16 cellular contexts compared by ENCODE assay signal in the genomic region with DNA sequence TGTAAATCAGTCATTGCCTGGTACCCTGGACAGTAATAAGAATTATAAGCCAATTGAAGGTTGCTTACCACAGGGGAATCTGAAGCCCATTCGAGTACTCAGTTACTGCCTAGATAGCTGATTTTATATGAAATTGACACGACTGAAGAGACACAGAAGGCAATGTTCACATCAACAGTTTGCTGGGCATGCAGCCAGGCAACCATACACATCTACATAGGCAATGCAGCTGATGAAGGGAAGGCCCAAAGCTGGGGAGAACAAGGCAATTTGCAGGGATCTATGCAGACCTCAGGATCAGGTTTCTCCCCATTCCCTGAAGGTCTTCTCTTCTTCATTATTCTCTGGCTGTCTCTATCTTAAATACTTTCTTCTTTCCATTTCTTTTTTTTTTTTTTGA.
"Had no signal": no experiment of that assay in that cellular context is flagged by ENCODE, and none has a peak within 500 bp of the region (broad histone marks: within the 10 kb centered on the region; RNA-seq: fewer than 3 reads in every experiment).

No MANE protein-coding gene starts in this region.

- DNase-seq: activated CD4-positive, alpha-beta T cell treated with anti-CD3 and anti-CD28 coated beads for 4 hours; activated CD4-positive, alpha-beta T cell treated with anti-CD3 and anti-CD28 coated beads, Interleukin-2, amount 50 U/mL, for 4 hours; activated CD8-positive, alpha-beta memory T cell treated with anti-CD3 and anti-CD28 coated beads, Interleukin-2, amount 50 U/mL, for 4 hours; activated gamma-delta T cell; activated naive CD4-positive, alpha-beta T cell treated with anti-CD3 and anti-CD28 coated beads, Interleukin-2, amount 50 U/mL, for 16 hours; activated T-cell treated with anti-CD3 and anti-CD28 coated beads, Interleukin-2, amount 50 U/mL, for 1 hour; amniotic stem cell; brain microvascular endothelial cell; effector memory CD8-positive, alpha-beta T cell; erythroblast; gastrocnemius medialis; glutamatergic neuron; islet precursor cell; left ventricle myocardium inferior; right cardiac atrium; stimulated activated naive CD4-positive, alpha-beta T cell treated with Interleukin-2 at 50 U/mL for 16 hours had no signal

- ATAC-seq: effector memory CD8-positive, alpha-beta T cell; gastrocnemius medialis; right cardiac atrium had no signal
